Comparison of ENCODE assay signal across 1 cellular context in genomic region chr22:23910496-23911190, GRCh38.
TF ChIP-seq lines count a peak whose summit lies in the region.

No MANE protein-coding gene starts in this region.

TF ChIP-seq in H1, 55 proteins besides CTCF, POLR2A, EP300 and RAD21 (continued from another document):
- TF ChIP-seq POLR2AphosphoS5 (IDR thresholded peaks at IDR 0.05; ENCODE audit: low read depth, low read length) (no peak), SAP30 (IDR thresholded peaks at IDR 0.05; ENCODE audit: insufficient read depth, insufficient replicate concordance, low read length) (no peak), HDAC6 (IDR thresholded peaks at IDR 0.05; ENCODE audit: low read depth, low read length) (no peak), MAX (IDR thresholded peaks at IDR 0.05) (no peak), USF2 (IDR thresholded peaks at IDR 0.05; ENCODE audit: low read length) (no peak), HDAC2 (IDR thresholded peaks at IDR 0.05; ENCODE audit: borderline replicate concordance in 1 of 2, low read depth in 2 of 2, low read length in 2 of 2) (no peak)
TF ChIP-seq in H1: peak in this region for 0.
